Comparison of ENCODE assay signal across 14 cellular contexts in genomic region chr5:132635873-132636272, GRCh38. TPM values are rescaled to one million over a fixed set of nuclear protein-coding genes. Genes with fewer than 3 reads are reported as not detected.
DNase-seq lines count a peak whose midpoint lies in the region; ATAC-seq, FAIRE-seq and TF ChIP-seq lines count a peak whose summit lies in the region.
"Had no signal": no experiment of that assay in that cellular context is flagged by ENCODE, and none has a peak within 500 bp of the region (broad histone marks: within the 10 kb centered on the region; RNA-seq: fewer than 3 reads in every experiment).

No MANE protein-coding gene starts in this region.

- ATAC-seq in GM19395 (IDR thresholded peaks at IDR 0.05; ENCODE audit: unreplicated experiment) = peak; percentile 56
- peak; percentile 53 for ATAC-seq in HG02981 (IDR thresholded peaks at IDR 0.05; ENCODE audit: unreplicated experiment)
- peak; percentile 67 for ATAC-seq in activated CD8-positive, alpha-beta T cell treated with anti-CD3 and anti-CD28 coated beads, Interleukin-2, amount 10 ng/mL, durations not matched to agents 7 days and 5 days
- no peak for ATAC-seq in WTC11
- ATAC-seq: right cardiac atrium had no signal

- TF ChIP-seq CTCF in WTC11 (IDR thresholded peaks at IDR 0.05) = no peak
- TF ChIP-seq CTCF in chondrocyte (IDR thresholded peaks at IDR 0.05) = no peak

- FAIRE-seq in GM18507 (lab: Jason Lieb, UNC) = peak; percentile 84
- FAIRE-seq: H1 had no signal

- DNase-seq in GM18507 (ENCODE audit: extremely low spot score, insufficient read length, low read depth) (no peak), WTC11 (ENCODE audit: low spot score) (no peak), substantia nigra (lab: John Stamatoyannopoulos, UW) (no peak), chondrocyte (ENCODE audit: low spot score) (no peak)
- DNase-seq in activated CD8-positive, alpha-beta T cell treated with anti-CD3 and anti-CD28 coated beads, Interleukin-2, amount 10 ng/mL, durations not matched to agents 7 days and 5 days = no peak
- DNase-seq: central memory CD4-positive, alpha-beta T cell; esophagus squamous epithelium; NCI-H2029 treated with DMSO at 0.1 percent for 48 hours; right cardiac atrium; trophoblast cell had no signal

- peaks cover 68% of the 10 kb centered on the region for H3K4me1 Mint-ChIP-seq in activated CD8-positive, alpha-beta T cell treated with anti-CD3 and anti-CD28 coated beads, Interleukin-2, amount 10 ng/mL, durations not matched to agents 7 days and 5 days (ENCODE audit: low read depth)
- no peaks in the 10 kb centered on the region for H3K4me1 Mint-ChIP-seq in WTC11
- peaks cover 3% of the 10 kb centered on the region for H3K4me1 Mint-ChIP-seq in chondrocyte (ENCODE audit: low read depth)

- H3K27ac ChIP-seq in substantia nigra (ENCODE audit: low read depth, low read length, poor library complexity, severe bottlenecking) = no peak overlapping the region
- H3K27ac ChIP-seq: esophagus squamous epithelium had no signal

- H3K4me3 Mint-ChIP-seq in activated CD8-positive, alpha-beta T cell treated with anti-CD3 and anti-CD28 coated beads, Interleukin-2, amount 10 ng/mL, durations not matched to agents 7 days and 5 days = peak overlapping the region; percentile 29
- no peak overlapping the region for H3K4me3 Mint-ChIP-seq in WTC11
- H3K4me3 Mint-ChIP-seq in chondrocyte (ENCODE audit: unreplicated experiment) = no peak overlapping the region

- no peaks in the 10 kb centered on the region for H3K9me3 Mint-ChIP-seq in activated CD8-positive, alpha-beta T cell treated with anti-CD3 and anti-CD28 coated beads, Interleukin-2, amount 10 ng/mL, durations not matched to agents 7 days and 5 days (ENCODE audit: insufficient read depth)
- H3K9me3 Mint-ChIP-seq in WTC11 = no peaks in the 10 kb centered on the region
- no peaks in the 10 kb centered on the region for H3K9me3 Mint-ChIP-seq in chondrocyte (ENCODE audit: low read depth)

- CTCF ChIA-PET in activated CD8-positive, alpha-beta T cell treated with anti-CD3 and anti-CD28 coated beads, Interleukin-2, amount 10 ng/mL, durations not matched to agents 7 days and 5 days (lab: Charles Lee) = interaction anchor here (1.1 to 1.4 kb wide), 4 partner anchors 17 to 121 kb away, joined by 3 to 5 read pairs (median 3); no protein-coding TSS in a partner anchor
- CTCF ChIA-PET in WTC11 (lab: Charles Lee) = no interaction called here

- POLR2A ChIA-PET in activated CD8-positive, alpha-beta T cell treated with anti-CD3 and anti-CD28 coated beads, Interleukin-2, amount 10 ng/mL, durations not matched to agents 7 days and 5 days (lab: Charles Lee) = no interaction called here
- POLR2A ChIA-PET in WTC11 (lab: Charles Lee) = no interaction called here

- H3K27me3 Mint-ChIP-seq in activated CD8-positive, alpha-beta T cell treated with anti-CD3 and anti-CD28 coated beads, Interleukin-2, amount 10 ng/mL, durations not matched to agents 7 days and 5 days (ENCODE audit: low read depth) = no peaks in the 10 kb centered on the region
- H3K27me3 Mint-ChIP-seq in WTC11 (ENCODE audit: low read depth) = no peaks in the 10 kb centered on the region
- no peaks in the 10 kb centered on the region for H3K27me3 Mint-ChIP-seq in chondrocyte (ENCODE audit: low read depth)

- peaks cover 60% of the 10 kb centered on the region for H3K36me3 Mint-ChIP-seq in activated CD8-positive, alpha-beta T cell treated with anti-CD3 and anti-CD28 coated beads, Interleukin-2, amount 10 ng/mL, durations not matched to agents 7 days and 5 days (ENCODE audit: low read depth)
- H3K36me3 Mint-ChIP-seq in WTC11 (peaks cover 20% of the 10 kb centered on the region), chondrocyte (ENCODE audit: low read depth) (peaks cover 22% of the 10 kb centered on the region)

- H3K27ac Mint-ChIP-seq in activated CD8-positive, alpha-beta T cell treated with anti-CD3 and anti-CD28 coated beads, Interleukin-2, amount 10 ng/mL, durations not matched to agents 7 days and 5 days = peak overlapping the region; percentile 84
- no peak overlapping the region for H3K27ac Mint-ChIP-seq in WTC11
- H3K27ac Mint-ChIP-seq in chondrocyte (ENCODE audit: unreplicated experiment) = no peak overlapping the region

TF ChIP-seq in WTC11, 78 proteins besides CTCF, POLR2A, EP300 and RAD21 (continues in another document):
- TF ChIP-seq NFYB (CRISPR knock-in tag; conservative IDR thresholded peaks at IDR 0.05; ENCODE audit: low read depth) = no peak
- TF ChIP-seq, protein P1, sequence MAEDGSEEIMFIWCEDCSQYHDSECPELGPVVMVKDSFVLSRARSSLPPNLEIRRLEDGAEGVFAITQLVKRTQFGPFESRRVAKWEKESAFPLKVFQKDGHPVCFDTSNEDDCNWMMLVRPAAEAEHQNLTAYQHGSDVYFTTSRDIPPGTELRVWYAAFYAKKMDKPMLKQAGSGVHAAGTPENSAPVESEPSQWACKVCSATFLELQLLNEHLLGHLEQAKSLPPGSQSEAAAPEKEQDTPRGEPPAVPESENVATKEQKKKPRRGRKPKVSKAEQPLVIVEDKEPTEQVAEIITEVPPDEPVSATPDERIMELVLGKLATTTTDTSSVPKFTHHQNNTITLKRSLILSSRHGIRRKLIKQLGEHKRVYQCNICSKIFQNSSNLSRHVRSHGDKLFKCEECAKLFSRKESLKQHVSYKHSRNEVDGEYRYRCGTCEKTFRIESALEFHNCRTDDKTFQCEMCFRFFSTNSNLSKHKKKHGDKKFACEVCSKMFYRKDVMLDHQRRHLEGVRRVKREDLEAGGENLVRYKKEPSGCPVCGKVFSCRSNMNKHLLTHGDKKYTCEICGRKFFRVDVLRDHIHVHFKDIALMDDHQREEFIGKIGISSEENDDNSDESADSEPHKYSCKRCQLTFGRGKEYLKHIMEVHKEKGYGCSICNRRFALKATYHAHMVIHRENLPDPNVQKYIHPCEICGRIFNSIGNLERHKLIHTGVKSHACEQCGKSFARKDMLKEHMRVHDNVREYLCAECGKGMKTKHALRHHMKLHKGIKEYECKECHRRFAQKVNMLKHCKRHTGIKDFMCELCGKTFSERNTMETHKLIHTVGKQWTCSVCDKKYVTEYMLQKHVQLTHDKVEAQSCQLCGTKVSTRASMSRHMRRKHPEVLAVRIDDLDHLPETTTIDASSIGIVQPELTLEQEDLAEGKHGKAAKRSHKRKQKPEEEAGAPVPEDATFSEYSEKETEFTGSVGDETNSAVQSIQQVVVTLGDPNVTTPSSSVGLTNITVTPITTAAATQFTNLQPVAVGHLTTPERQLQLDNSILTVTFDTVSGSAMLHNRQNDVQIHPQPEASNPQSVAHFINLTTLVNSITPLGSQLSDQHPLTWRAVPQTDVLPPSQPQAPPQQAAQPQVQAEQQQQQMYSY (CRISPR knock-in tag; IDR thresholded peaks at IDR 0.05) = no peak
- TF ChIP-seq ZNF138 (CRISPR knock-in tag; conservative IDR thresholded peaks at IDR 0.05) = no peak
- TF ChIP-seq, protein P2, sequence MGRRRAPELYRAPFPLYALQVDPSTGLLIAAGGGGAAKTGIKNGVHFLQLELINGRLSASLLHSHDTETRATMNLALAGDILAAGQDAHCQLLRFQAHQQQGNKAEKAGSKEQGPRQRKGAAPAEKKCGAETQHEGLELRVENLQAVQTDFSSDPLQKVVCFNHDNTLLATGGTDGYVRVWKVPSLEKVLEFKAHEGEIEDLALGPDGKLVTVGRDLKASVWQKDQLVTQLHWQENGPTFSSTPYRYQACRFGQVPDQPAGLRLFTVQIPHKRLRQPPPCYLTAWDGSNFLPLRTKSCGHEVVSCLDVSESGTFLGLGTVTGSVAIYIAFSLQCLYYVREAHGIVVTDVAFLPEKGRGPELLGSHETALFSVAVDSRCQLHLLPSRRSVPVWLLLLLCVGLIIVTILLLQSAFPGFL (CRISPR knock-in tag; IDR thresholded peaks at IDR 0.05; ENCODE audit: borderline replicate concordance) = no peak
- no peak for TF ChIP-seq NR1H2 (CRISPR knock-in tag; IDR thresholded peaks at IDR 0.05)
- no peak for TF ChIP-seq IRF1 (CRISPR knock-in tag; IDR thresholded peaks at IDR 0.05)
- TF ChIP-seq, protein P3, sequence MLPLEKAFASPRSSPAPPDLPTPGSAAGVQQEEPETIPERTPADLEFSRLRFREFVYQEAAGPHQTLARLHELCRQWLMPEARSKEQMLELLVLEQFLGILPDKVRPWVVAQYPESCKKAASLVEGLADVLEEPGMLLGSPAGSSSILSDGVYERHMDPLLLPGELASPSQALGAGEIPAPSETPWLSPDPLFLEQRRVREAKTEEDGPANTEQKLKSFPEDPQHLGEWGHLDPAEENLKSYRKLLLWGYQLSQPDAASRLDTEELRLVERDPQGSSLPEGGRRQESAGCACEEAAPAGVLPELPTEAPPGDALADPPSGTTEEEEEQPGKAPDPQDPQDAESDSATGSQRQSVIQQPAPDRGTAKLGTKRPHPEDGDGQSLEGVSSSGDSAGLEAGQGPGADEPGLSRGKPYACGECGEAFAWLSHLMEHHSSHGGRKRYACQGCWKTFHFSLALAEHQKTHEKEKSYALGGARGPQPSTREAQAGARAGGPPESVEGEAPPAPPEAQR (CRISPR knock-in tag; IDR thresholded peaks at IDR 0.05) = no peak
- TF ChIP-seq, protein P4, sequence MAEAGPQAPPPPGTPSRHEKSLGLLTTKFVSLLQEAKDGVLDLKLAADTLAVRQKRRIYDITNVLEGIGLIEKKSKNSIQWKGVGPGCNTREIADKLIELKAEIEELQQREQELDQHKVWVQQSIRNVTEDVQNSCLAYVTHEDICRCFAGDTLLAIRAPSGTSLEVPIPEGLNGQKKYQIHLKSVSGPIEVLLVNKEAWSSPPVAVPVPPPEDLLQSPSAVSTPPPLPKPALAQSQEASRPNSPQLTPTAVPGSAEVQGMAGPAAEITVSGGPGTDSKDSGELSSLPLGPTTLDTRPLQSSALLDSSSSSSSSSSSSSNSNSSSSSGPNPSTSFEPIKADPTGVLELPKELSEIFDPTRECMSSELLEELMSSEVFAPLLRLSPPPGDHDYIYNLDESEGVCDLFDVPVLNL (CRISPR knock-in tag; IDR thresholded peaks at IDR 0.05; ENCODE audit: borderline replicate concordance, low read depth) = no peak
- no peak for TF ChIP-seq FOXP1 (CRISPR knock-in tag; IDR thresholded peaks at IDR 0.05; ENCODE audit: borderline replicate concordance)
- TF ChIP-seq ZNF219 (CRISPR knock-in tag; IDR thresholded peaks at IDR 0.05; ENCODE audit: borderline replicate concordance) = no peak

RNA-seq across cellular contexts. Expression of gene IL13, which starts 22.1 kb away (rescaled TPM):
- total RNA-seq in activated CD8-positive, alpha-beta T cell treated with anti-CD3 and anti-CD28 coated beads, Interleukin-2, amount 10 ng/mL, durations not matched to agents 7 days and 5 days = 1 to 10 TPM; 1.4 to 1.6 TPM
- total RNA-seq in WTC11 (2021) (not detected in 3 replicates), chondrocyte (not detected in 3 replicates)
- total RNA-seq: esophagus squamous epithelium, H1, OCI-LY7, right cardiac atrium had no signal

RNA-seq across cellular contexts. Expression of gene IL4, which starts 37.9 kb away (rescaled TPM):
- total RNA-seq in activated CD8-positive, alpha-beta T cell treated with anti-CD3 and anti-CD28 coated beads, Interleukin-2, amount 10 ng/mL, durations not matched to agents 7 days and 5 days = not detected
- total RNA-seq in WTC11 (2021) = not detected in 3 replicates
- not detected in 3 replicates for total RNA-seq in chondrocyte
- total RNA-seq: esophagus squamous epithelium, H1, OCI-LY7, right cardiac atrium had no signal
